In genomic region chr5:5492087-5492933, GRCh38 we compare ENCODE assay signal across 8 cellular contexts.
DNase-seq lines count a peak whose midpoint lies in the region; ATAC-seq, FAIRE-seq and TF ChIP-seq lines count a peak whose summit lies in the region.

No MANE protein-coding gene starts in this region.

- CTCF ChIA-PET in CD8-positive, alpha-beta T cell (lab: Charles Lee): interaction anchor here (0.8 to 1.6 kb wide), 5 partner anchors 8 to 1151 kb away, joined by 3 to 5 read pairs (median 3); no protein-coding TSS in a partner anchor

- intact Hi-C loops in CD8-positive, alpha-beta T cell (cut with DNase I, micrococcal nuclease): loop anchor here (1.0 to 10.0 kb wide), 7 partner anchors 702 to 1253 kb away; partner anchors contain the start of genes MED10 (in 2 of the 2), NSUN2 (in 2 of the 2) and SRD5A1 (in 2 of the 2)
- intact Hi-C loops in left ventricle myocardium superior (cut with micrococcal nuclease) (loop anchor here (10.0 kb wide), 1 partner anchor 392 kb away; no protein-coding TSS in a partner anchor), spleen (cut with DNase I; ENCODE audit: low total_unique reads) (loop anchor here (10.0 kb wide), 1 partner anchor 392 kb away; no protein-coding TSS in a partner anchor)

- no peak overlapping the region for H3K27ac Mint-ChIP-seq in CD8-positive, alpha-beta T cell
- H3K27ac Mint-ChIP-seq in activated naive CD8-positive, alpha-beta T cell treated with anti-CD3 and anti-CD28 coated beads for 36 hours: no peak overlapping the region

- no peaks in the 10 kb centered on the region for H3K27me3 ChIP-seq in CD8-positive, alpha-beta T cell (ENCODE audit: insufficient read depth, low read length)
- H3K27me3 ChIP-seq in spleen (replicated peaks in 1 of 7): peaks cover 0 to 18% (median 0%) of the 10 kb centered on the region in 7 donors

- H3K36me3 ChIP-seq in CD8-positive, alpha-beta T cell (ENCODE audit: insufficient read depth, low read length): peaks cover 16% of the 10 kb centered on the region
- H3K36me3 ChIP-seq in spleen: peaks cover 0 to 39% (median 9%) of the 10 kb centered on the region in 6 donors

- no peak overlapping the region for H3K4me3 ChIP-seq in CD8-positive, alpha-beta T cell (ENCODE audit: low read depth, low read length)
- H3K4me3 ChIP-seq in spleen: no peak overlapping the region

- peak; percentile 81 for TF ChIP-seq CTCF in CD8-positive, alpha-beta T cell (IDR thresholded peaks at IDR 0.05)
- TF ChIP-seq CTCF in spleen (IDR thresholded peaks at IDR 0.05 in 8 of 11, conservative IDR thresholded peaks at IDR 0.05 in 3 of 11): peak; percentile 17 to 68 (median 61)

- H3K27ac ChIP-seq in CD8-positive, alpha-beta T cell (ENCODE audit: low read depth, low read length): no peak overlapping the region
- H3K27ac ChIP-seq in spleen: no peak overlapping the region

- FAIRE-seq in HTR-8/SVneo (lab: Jason Lieb, UNC): no peak

- no peaks in the 10 kb centered on the region for H3K9me3 ChIP-seq in CD8-positive, alpha-beta T cell (ENCODE audit: low read length)
- no peaks in the 10 kb centered on the region for H3K9me3 ChIP-seq in spleen

- POLR2A ChIA-PET in CD8-positive, alpha-beta T cell (lab: Charles Lee): no interaction called here

- DNase-seq in CD8-positive, alpha-beta T cell: peak in 5 of 7 experiments; percentile 4 to 45 (median 31)
- DNase-seq in HTR-8/SVneo (ENCODE audit: insufficient read length, low spot score) (peak; percentile 77), NOMO-1 (lab: John Stamatoyannopoulos, UW; ENCODE audit: unreplicated experiment in 2 of 2) (peak; percentile 77 to 86), left ventricle myocardium superior (no peak), spleen (no peak)
- peak; percentile 33 for DNase-seq in activated naive CD8-positive, alpha-beta T cell treated with anti-CD3 and anti-CD28 coated beads for 36 hours

- WGBS in spleen, 5 donors: 36 to 38% (median 37%) methylated on average over 12 of the region's 12 CpGs

- TF ChIP-seq POLR2A in spleen (IDR thresholded peaks at IDR 0.05): no peak

- peaks cover 33% of the 10 kb centered on the region for H3K36me3 Mint-ChIP-seq in CD8-positive, alpha-beta T cell
- H3K36me3 Mint-ChIP-seq in activated naive CD8-positive, alpha-beta T cell treated with anti-CD3 and anti-CD28 coated beads for 36 hours: no peaks in the 10 kb centered on the region

- H3K4me1 Mint-ChIP-seq in CD8-positive, alpha-beta T cell (ENCODE audit: low read depth): peaks cover 21% of the 10 kb centered on the region
- H3K4me1 Mint-ChIP-seq in activated naive CD8-positive, alpha-beta T cell treated with anti-CD3 and anti-CD28 coated beads for 36 hours: peaks cover 7% of the 10 kb centered on the region

- H3K9me3 Mint-ChIP-seq in CD8-positive, alpha-beta T cell: no peaks in the 10 kb centered on the region
- H3K9me3 Mint-ChIP-seq in activated naive CD8-positive, alpha-beta T cell treated with anti-CD3 and anti-CD28 coated beads for 36 hours: no peaks in the 10 kb centered on the region

- peak overlapping the region; percentile 66 for H3K4me3 Mint-ChIP-seq in CD8-positive, alpha-beta T cell
- peak overlapping the region; percentile 44 for H3K4me3 Mint-ChIP-seq in activated naive CD8-positive, alpha-beta T cell treated with anti-CD3 and anti-CD28 coated beads for 36 hours

- H3K27me3 Mint-ChIP-seq in CD8-positive, alpha-beta T cell (ENCODE audit: low read depth): no peaks in the 10 kb centered on the region
- H3K27me3 Mint-ChIP-seq in activated naive CD8-positive, alpha-beta T cell treated with anti-CD3 and anti-CD28 coated beads for 36 hours: peaks cover 9% of the 10 kb centered on the region

- ATAC-seq in CD8-positive, alpha-beta T cell: peak; percentile 35
- ATAC-seq in GM18868 (IDR thresholded peaks at IDR 0.05; ENCODE audit: unreplicated experiment) (peak; percentile 40), left ventricle myocardium superior (peak; percentile 26), HG03139 (IDR thresholded peaks at IDR 0.05; ENCODE audit: unreplicated experiment) (no peak)

- peaks cover 17% of the 10 kb centered on the region for H3K4me1 ChIP-seq in CD8-positive, alpha-beta T cell (ENCODE audit: insufficient read depth, low read length)
- peaks cover 0 to 34% (median 22%) of the 10 kb centered on the region in 6 donors for H3K4me1 ChIP-seq in spleen

Comparison
In these comparisons a context has a peak if more than half of its experiments do, and no peak if none do; other contexts are left out.
1. DNase-seq: peak in CD8-positive, alpha-beta T cell (5 of 7), HTR-8/SVneo (single experiment), NOMO-1 (2 of 2) and activated naive CD8-positive, alpha-beta T cell treated with anti-CD3 and anti-CD28 coated beads for 36 hours (single experiment); none in left ventricle myocardium superior (single experiment) and spleen (single experiment).